ENCODE assay signal across 8 cellular contexts in genomic region chr10:60942604-60943269, GRCh38. TPM values are rescaled to one million over a fixed set of nuclear protein-coding genes. Genes with fewer than 3 reads are reported as not detected.
A peak's percentile ranks its signal among the peaks of the same experiment; 100 is the strongest.
DNase-seq lines count a peak whose midpoint lies in the region; ATAC-seq, FAIRE-seq and TF ChIP-seq lines count a peak whose summit lies in the region.

No MANE protein-coding gene starts in this region.

- no peaks in the 10 kb centered on the region for H3K9me3 ChIP-seq in heart left ventricle
- H3K9me3 ChIP-seq in parathyroid adenoma (ENCODE audit: control insufficient read depth, low read length), result no peaks in the 10 kb centered on the region

- no peak for DNase-seq in HTR-8/SVneo (ENCODE audit: insufficient read length, low spot score)
- DNase-seq in activated naive CD4-positive, alpha-beta T cell treated with anti-CD3 and anti-CD28 coated beads, Interleukin-2, amount 10 ng/mL, durations not matched to agents 7 days and 5 days, result peak; percentile 51
- DNase-seq in heart left ventricle, result peak; percentile 45 to 74 (median 63)
- no peak for DNase-seq in effector CD8-positive, alpha-beta T cell (lab: John Stamatoyannopoulos, UW)
- DNase-seq in RKO (ENCODE audit: low spot score), result no peak

- FAIRE-seq in HTR-8/SVneo (lab: Jason Lieb, UNC), result peak; percentile 59

- 0 to 2% (median 1%) methylated on average over 13 of the region's 13 CpGs for WGBS in heart left ventricle, 4 donors

- intact Hi-C loops in heart left ventricle (cut with DNase I), result loop anchor here (1.0 to 10.0 kb wide), 9 partner anchors 8 to 125 kb away; no protein-coding TSS in a partner anchor

- TF ChIP-seq POLR2A in heart left ventricle (IDR thresholded peaks at IDR 0.05), result no peak

- no peaks in the 10 kb centered on the region for H3K36me3 Mint-ChIP-seq in activated naive CD4-positive, alpha-beta T cell treated with anti-CD3 and anti-CD28 coated beads, Interleukin-2, amount 10 ng/mL, durations not matched to agents 7 days and 5 days

- CTCF ChIA-PET in activated naive CD4-positive, alpha-beta T cell treated with anti-CD3 and anti-CD28 coated beads, Interleukin-2, amount 10 ng/mL, durations not matched to agents 7 days and 5 days (lab: Charles Lee), result interaction anchor here (0.7 to 1.0 kb wide), 4 partner anchors 19 to 295 kb away, joined by 3 to 4 read pairs (median 4); no protein-coding TSS in a partner anchor

- H3K4me3 ChIP-seq in heart left ventricle, result peak overlapping the region; percentile 82 to 96 (median 90)
- peak overlapping the region; percentile 66 for H3K4me3 ChIP-seq in parathyroid adenoma (ENCODE audit: low read depth, low read length)

- peaks cover 68% of the 10 kb centered on the region for H3K27me3 Mint-ChIP-seq in activated naive CD4-positive, alpha-beta T cell treated with anti-CD3 and anti-CD28 coated beads, Interleukin-2, amount 10 ng/mL, durations not matched to agents 7 days and 5 days

- H3K4me3 Mint-ChIP-seq in activated naive CD4-positive, alpha-beta T cell treated with anti-CD3 and anti-CD28 coated beads, Interleukin-2, amount 10 ng/mL, durations not matched to agents 7 days and 5 days, result peak overlapping the region; percentile 19

- ATAC-seq in GM19035 (IDR thresholded peaks at IDR 0.05; ENCODE audit: unreplicated experiment), result peak; percentile 54
- ATAC-seq in heart left ventricle, result peak in 3 of 4 donors; percentile 7 to 34 (median 33)

- H3K4me2 ChIP-seq in parathyroid adenoma (ENCODE audit: low read length), result peak overlapping the region; percentile 95

- H3K27ac ChIP-seq in C4-2B (peak overlapping the region; percentile 41), heart left ventricle (peak overlapping the region; percentile 96 to 100 (median 98)), parathyroid adenoma (peak overlapping the region; percentile 92)

- H3K36me3 ChIP-seq in heart left ventricle (peaks cover 0 to 12% (median 0%) of the 10 kb centered on the region in 9 donors), parathyroid adenoma (ENCODE audit: control insufficient read depth, insufficient read depth, low read length) (no peaks in the 10 kb centered on the region)

- peaks cover 14% of the 10 kb centered on the region for H3K4me1 Mint-ChIP-seq in activated naive CD4-positive, alpha-beta T cell treated with anti-CD3 and anti-CD28 coated beads, Interleukin-2, amount 10 ng/mL, durations not matched to agents 7 days and 5 days

- no peak overlapping the region for H3K27ac Mint-ChIP-seq in activated naive CD4-positive, alpha-beta T cell treated with anti-CD3 and anti-CD28 coated beads, Interleukin-2, amount 10 ng/mL, durations not matched to agents 7 days and 5 days

- H3K27me3 ChIP-seq in heart left ventricle, result no peaks in the 10 kb centered on the region
- no peaks in the 10 kb centered on the region for H3K27me3 ChIP-seq in parathyroid adenoma (ENCODE audit: control insufficient read depth, insufficient read depth, low read length)

- H3K9me3 Mint-ChIP-seq in activated naive CD4-positive, alpha-beta T cell treated with anti-CD3 and anti-CD28 coated beads, Interleukin-2, amount 10 ng/mL, durations not matched to agents 7 days and 5 days, result no peaks in the 10 kb centered on the region

- H2AFZ ChIP-seq in parathyroid adenoma, result peak overlapping the region; percentile 98

- H3K4me1 ChIP-seq in heart left ventricle (peaks cover 0 to 39% (median 24%) of the 10 kb centered on the region in 12 donors), parathyroid adenoma (peaks cover 12% of the 10 kb centered on the region)

- H3K79me2 ChIP-seq in parathyroid adenoma, result no peaks in the 10 kb centered on the region

- H3K9ac ChIP-seq in parathyroid adenoma, result no peak overlapping the region

- TF ChIP-seq CTCF in C4-2B (conservative IDR thresholded peaks at IDR 0.05), result no peak
- TF ChIP-seq CTCF in heart left ventricle (IDR thresholded peaks at IDR 0.05), result no peak
- TF ChIP-seq CTCF in parathyroid adenoma (IDR thresholded peaks at IDR 0.05), result no peak

RNA-seq across cellular contexts. Expression of gene RHOBTB1, which starts 1.2 kb away (rescaled TPM):
- total RNA-seq in heart left ventricle, result 10 to 100 TPM in 8 of 9 donors, 1 to 10 TPM in 1; 9.6 to 41.3 (median 16.0) TPM
- polyA plus RNA-seq in heart left ventricle, result 1 to 10 TPM; 6.4 to 7.5 TPM

Comparison
In these comparisons a context has a peak if more than half of its experiments do, and no peak if none do; other contexts are left out.
1. H3K27ac ChIP-seq: peak in every context shown above with its lines; median percentile 98 in heart left ventricle; 92 in parathyroid adenoma; 41 in C4-2B.
2. DNase-seq: peak in activated naive CD4-positive, alpha-beta T cell treated with anti-CD3 and anti-CD28 coated beads, Interleukin-2, amount 10 ng/mL, durations not matched to agents 7 days and 5 days (single experiment) and heart left ventricle (5 of 5); none in HTR-8/SVneo (single experiment), effector CD8-positive, alpha-beta T cell (single experiment) and RKO (single experiment).